Comparison of ENCODE assay signal across 8 cellular contexts in genomic region chr6:169253745-169254238, GRCh38. TPM values are rescaled to one million over a fixed set of nuclear protein-coding genes. Genes with fewer than 3 reads are reported as not detected.
DNase-seq lines count a peak whose midpoint lies in the region; ATAC-seq and TF ChIP-seq lines count a peak whose summit lies in the region.

Gene THBS2, minus strand, starts transcription at chr6:169253846. Its CDS starts 3,062 bp downstream, at chr6:169250784.

- peaks cover 10% of the 10 kb centered on the region for H3K27me3 Mint-ChIP-seq in glutamatergic neuron (ENCODE audit: unreplicated experiment)

- POLR2A ChIA-PET in SK-N-SH (lab: Yijun Ruan, JAX) = no interaction called here

- no peaks in the 10 kb centered on the region for H3K9me3 ChIP-seq in SK-N-SH

- H3K9ac ChIP-seq in SK-N-SH = peak within 1 kb of the TSS; percentile 75

- peak within 1 kb of the TSS; percentile 95 for H3K4me3 ChIP-seq in AG10803 (ENCODE audit: low read length)
- peak within 1 kb of the TSS; percentile 51 to 64 for H3K4me3 ChIP-seq in SK-N-SH (ENCODE audit: low read depth in 2 of 2, low read length in 1 of 2)

- peak within 1 kb of the TSS; percentile 87 for H3K4me2 ChIP-seq in SK-N-SH

- peak within 1 kb of the TSS; percentile 85 for H3K4me3 Mint-ChIP-seq in glutamatergic neuron (ENCODE audit: unreplicated experiment)

- no peak for TF ChIP-seq EP300 in SK-N-SH (IDR thresholded peaks at IDR 0.05; ENCODE audit: borderline replicate concordance in 1 of 2, low read depth in 1 of 2, low read length in 1 of 2)

- peaks cover 4 to 22% of the 10 kb centered on the region in 2 experiments; a peak in 2 of 4 replicates for H3K4me1 ChIP-seq in SK-N-SH (ENCODE audit: control insufficient read depth in 1 of 2, insufficient read depth in 2 of 2, low read depth in 1 of 2, low read length in 1 of 2)

- peaks cover 6% of the 10 kb centered on the region for H3K9me3 Mint-ChIP-seq in glutamatergic neuron (ENCODE audit: unreplicated experiment)

- peak within 1 kb of the TSS; percentile 13; the same call in 1 of the 2 replicates for H2AFZ ChIP-seq in SK-N-SH (ENCODE audit: low read depth)

- H4K20me1 ChIP-seq in SK-N-SH (ENCODE audit: insufficient read depth) = 0 out of 2 replicates have a peak, but pooled peaks cover 9% of the 10 kb centered on the region

- H3K36me3 ChIP-seq in SK-N-SH (replicated peaks in 1 of 2; ENCODE audit: control insufficient read depth in 1 of 2, insufficient read depth in 2 of 2, low read length in 1 of 2) = no peaks in the 10 kb centered on the region

- H3K9me2 ChIP-seq in SK-N-SH = no peaks in the 10 kb centered on the region

- CTCF ChIA-PET in SK-N-SH (lab: Yijun Ruan, JAX) = no interaction called here

- H3F3A ChIP-seq in SK-N-SH (replicated peaks; ENCODE audit: insufficient read depth) = peaks cover 11% of the 10 kb centered on the region

- TF ChIP-seq CTCF in AG10803 (conservative IDR thresholded peaks at IDR 0.05; ENCODE audit: low read length) (no peak), SK-N-SH (IDR thresholded peaks at IDR 0.05) (no peak), glutamatergic neuron (IDR thresholded peaks at IDR 0.05; ENCODE audit: partially characterized antibody, unreplicated experiment) (no peak)

- 34% methylated on average over 21 of the region's 21 CpGs for WGBS in SK-N-SH (ENCODE audit: low lambda C conversion rate)

- H3K27ac ChIP-seq in SK-N-SH (ENCODE audit: low read depth in 2 of 2, low read length in 1 of 2) = peak within 1 kb of the TSS; percentile 28 to 73; a peak in 3 of 4 replicates

- DNase-seq in AG10803 (ENCODE audit: low read depth) = peak; percentile 94
- DNase-seq in SK-N-SH = no peak
- DNase-seq in glutamatergic neuron = peak; percentile 62
- no peak for DNase-seq in occipital lobe (lab: John Stamatoyannopoulos, UW)
- DNase-seq in kidney glomerular epithelial cell (lab: John Stamatoyannopoulos, UW) = no peak
- no peak for DNase-seq in OCI-M1 (lab: John Stamatoyannopoulos, UW)

- no peak for TF ChIP-seq RAD21 in SK-N-SH (IDR thresholded peaks at IDR 0.05; ENCODE audit: low read length)

- H3K36me3 Mint-ChIP-seq in glutamatergic neuron (ENCODE audit: unreplicated experiment) = peaks cover 9% of the 10 kb centered on the region

- peaks cover 44% of the 10 kb centered on the region for H3K79me2 ChIP-seq in SK-N-SH (ENCODE audit: insufficient read depth)

- no peaks in the 10 kb centered on the region for H3K27me3 ChIP-seq in SK-N-SH (ENCODE audit: insufficient read depth)

- ATAC-seq in HG03442 (IDR thresholded peaks at IDR 0.05; ENCODE audit: unreplicated experiment) (no peak), HG03025 (IDR thresholded peaks at IDR 0.05; ENCODE audit: low FRiP score, unreplicated experiment) (no peak)

- H3K4me1 Mint-ChIP-seq in glutamatergic neuron (ENCODE audit: low read depth, unreplicated experiment) = peaks cover 36% of the 10 kb centered on the region

- no peak within 1 kb of the TSS for H3K27ac Mint-ChIP-seq in glutamatergic neuron (ENCODE audit: unreplicated experiment)

TF ChIP-seq in SK-N-SH, 30 proteins besides CTCF, POLR2A, EP300 and RAD21 (continues in another document):
- TF ChIP-seq MAX (IDR thresholded peaks at IDR 0.05; ENCODE audit: low read depth) (no peak), FOXJ3 (CRISPR knock-in tag; IDR thresholded peaks at IDR 0.05) (no peak), EZH2phosphoT487 (IDR thresholded peaks at IDR 0.05; ENCODE audit: borderline replicate concordance, low read depth) (no peak), MEF2A (IDR thresholded peaks at IDR 0.05; ENCODE audit: borderline replicate concordance, low read depth) (peak; percentile 79; the same call in 1 of the 2 replicates), JUND (IDR thresholded peaks at IDR 0.05) (no peak), RCOR1 (IDR thresholded peaks at IDR 0.05; ENCODE audit: low read length) (no peak), GATA2 (CRISPR knock-in tag; IDR thresholded peaks at IDR 0.05) (no peak), NRF1 (IDR thresholded peaks at IDR 0.05; ENCODE audit: low read depth, low read length) (no peak), FOXM1 (IDR thresholded peaks at IDR 0.05; ENCODE audit: low read depth) (no peak), PBX3 (IDR thresholded peaks at IDR 0.05) (peak; percentile 96), POLR2AphosphoS5 (IDR thresholded peaks at IDR 0.05; ENCODE audit: low read depth, low read length) (peak; percentile 91), RFX5 (IDR thresholded peaks at IDR 0.05; ENCODE audit: low read length) (no peak), FOSL2 (IDR thresholded peaks at IDR 0.05; ENCODE audit: borderline replicate concordance, low read depth) (no peak), TAF1 (IDR thresholded peaks at IDR 0.05; ENCODE audit: borderline replicate concordance, low read depth, low read length) (peak; percentile 76), SMC3 (IDR thresholded peaks at IDR 0.05; ENCODE audit: low read depth, low read length) (no peak), YY1 (IDR thresholded peaks at IDR 0.05; ENCODE audit: low read depth) (no peak), REST (IDR thresholded peaks at IDR 0.05; ENCODE audit: low read depth, low read length) (no peak), IRF3 (IDR thresholded peaks at IDR 0.05; ENCODE audit: low read depth, low read length) (no peak), RXRA (IDR thresholded peaks at IDR 0.05; ENCODE audit: borderline replicate concordance, low read depth) (no peak), CHD2 (IDR thresholded peaks at IDR 0.05; ENCODE audit: low read length, partially characterized antibody) (no peak)
- TF ChIP-seq, protein P1, sequence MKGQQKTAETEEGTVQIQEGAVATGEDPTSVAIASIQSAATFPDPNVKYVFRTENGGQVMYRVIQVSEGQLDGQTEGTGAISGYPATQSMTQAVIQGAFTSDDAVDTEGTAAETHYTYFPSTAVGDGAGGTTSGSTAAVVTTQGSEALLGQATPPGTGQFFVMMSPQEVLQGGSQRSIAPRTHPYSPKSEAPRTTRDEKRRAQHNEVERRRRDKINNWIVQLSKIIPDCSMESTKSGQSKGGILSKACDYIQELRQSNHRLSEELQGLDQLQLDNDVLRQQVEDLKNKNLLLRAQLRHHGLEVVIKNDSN (IDR thresholded peaks at IDR 0.05; ENCODE audit: borderline replicate concordance, low read depth) = no peak
- TF ChIP-seq, protein P2, sequence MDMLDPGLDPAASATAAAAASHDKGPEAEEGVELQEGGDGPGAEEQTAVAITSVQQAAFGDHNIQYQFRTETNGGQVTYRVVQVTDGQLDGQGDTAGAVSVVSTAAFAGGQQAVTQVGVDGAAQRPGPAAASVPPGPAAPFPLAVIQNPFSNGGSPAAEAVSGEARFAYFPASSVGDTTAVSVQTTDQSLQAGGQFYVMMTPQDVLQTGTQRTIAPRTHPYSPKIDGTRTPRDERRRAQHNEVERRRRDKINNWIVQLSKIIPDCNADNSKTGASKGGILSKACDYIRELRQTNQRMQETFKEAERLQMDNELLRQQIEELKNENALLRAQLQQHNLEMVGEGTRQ (IDR thresholded peaks at IDR 0.05; ENCODE audit: borderline replicate concordance, low read depth, low read length) = no peak

RNA-seq across cellular contexts. Expression of gene THBS2, which starts in this region (rescaled TPM):
- 105 and 166 TPM in 2 replicates for polyA plus RNA-seq in SK-N-SH (2012; rRNA removed)
- 65.3 and 85.1 TPM in 2 replicates for polyA plus RNA-seq in SK-N-SH (2012; cell fraction: cytosol; rRNA removed)
- 172 and 184 TPM in 2 replicates for polyA plus RNA-seq in SK-N-SH (2012; cell fraction: nucleus; rRNA removed)
- total RNA-seq in glutamatergic neuron (ENCODE audit: unreplicated experiment) = 3.1 TPM
- 15.8 TPM for total RNA-seq in occipital lobe

Comparison
In these comparisons a context has a peak if more than half of its experiments do, and no peak if none do; other contexts are left out.
1. DNase-seq: peak in AG10803 (single experiment) and glutamatergic neuron (single experiment); none in SK-N-SH (single experiment), occipital lobe (single experiment), kidney glomerular epithelial cell (single experiment) and OCI-M1 (single experiment).